ENCODE assay signal across 1 cellular context in the genomic region with DNA sequence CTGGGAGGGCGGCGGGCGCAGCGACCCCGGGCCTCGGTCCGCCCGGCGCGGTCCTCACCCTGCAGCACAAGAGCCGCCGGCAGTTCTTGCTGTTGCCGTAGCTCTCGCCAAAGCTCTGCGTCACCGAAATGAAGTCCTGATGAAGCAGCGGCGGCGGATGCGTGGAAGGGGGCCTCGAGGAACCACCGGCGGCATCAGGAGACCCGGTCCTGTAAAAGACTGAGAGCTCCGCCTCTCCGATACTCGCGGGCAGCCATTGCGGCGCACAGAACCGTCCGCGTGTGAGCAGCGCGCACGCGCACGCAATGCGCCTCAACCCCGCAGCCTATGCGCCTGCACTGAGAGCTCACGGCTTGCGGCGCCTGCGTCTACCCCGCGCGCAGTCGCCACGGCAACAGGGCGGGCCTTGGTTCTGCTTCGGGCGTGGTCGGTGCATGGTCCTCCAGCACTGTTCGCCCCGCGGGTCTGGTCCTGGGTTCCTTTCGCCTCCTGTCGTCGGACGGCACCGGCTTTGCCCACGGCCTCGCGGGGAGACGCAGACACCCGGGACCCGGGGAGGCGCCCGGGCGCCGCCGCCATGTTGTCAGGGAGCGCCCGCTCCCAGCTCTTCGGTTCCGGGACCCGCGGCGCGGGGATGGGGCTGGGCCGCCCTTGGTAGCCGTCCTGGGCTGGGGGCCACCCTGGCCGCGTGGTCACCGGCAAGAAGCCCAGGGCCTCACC.
TF ChIP-seq lines count a peak whose summit lies in the region.

No MANE protein-coding gene starts in this region.

TF ChIP-seq in endothelial cell of umbilical vein, 7 proteins besides CTCF, POLR2A, EP300 and RAD21:
- TF ChIP-seq MAX (IDR thresholded peaks at IDR 0.05; ENCODE audit: insufficient read depth, insufficient read length) (peak; percentile 14), POLR2AphosphoS5 (IDR thresholded peaks at IDR 0.05; ENCODE audit: insufficient read depth, low read depth, low read length) (peak; percentile 92), GATA2 (IDR thresholded peaks at IDR 0.05; ENCODE audit: insufficient read depth, insufficient read length, low read depth, low read length) (no peak), FOS (IDR thresholded peaks at IDR 0.05; ENCODE audit: borderline replicate concordance, insufficient read depth, low read length) (peak; percentile 17), JUN (IDR thresholded peaks at IDR 0.05; ENCODE audit: borderline replicate concordance, insufficient read depth, insufficient read length, low read depth) (no peak), EZH2 (IDR thresholded peaks at IDR 0.05; ENCODE audit: borderline replicate concordance, low read depth, low read length, severe bottlenecking) (no peak), MYC (IDR thresholded peaks at IDR 0.05; ENCODE audit: low read depth, low read length) (no peak)
